ENCODE assay signal across 8 cellular contexts in the genomic region with DNA sequence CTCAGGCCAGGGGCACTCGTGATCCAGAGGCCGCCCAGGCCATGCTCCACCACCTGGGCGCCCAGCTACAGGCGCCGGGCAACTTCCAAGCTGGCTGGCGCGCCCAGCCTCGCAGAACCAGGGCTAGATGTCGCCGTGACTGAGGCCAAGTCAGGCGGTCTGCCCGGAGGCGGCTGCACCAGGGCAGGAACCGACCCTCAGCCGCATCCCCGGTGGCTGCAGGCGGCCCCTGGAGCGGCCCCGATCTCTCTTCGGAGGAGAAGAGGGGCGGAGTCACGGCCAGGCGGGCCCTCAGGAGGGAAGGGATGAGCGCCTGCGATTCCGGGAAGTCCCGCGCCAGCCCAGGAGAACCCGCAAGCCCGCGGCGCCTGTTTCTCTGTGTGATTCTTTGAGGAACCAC.
DNase-seq lines count a peak whose midpoint lies in the region; ATAC-seq and TF ChIP-seq lines count a peak whose summit lies in the region.
"Not testable (repeated sequence)": the region's sequence is repeated elsewhere in the genome, so short reads cannot be mapped to it uniquely, and the experiment has no call there.

No MANE protein-coding gene starts in this region.

- not testable (repeated sequence) for H3K9me3 ChIP-seq in adrenal gland (replicated peaks in 1 of 3); right atrium auricular region; lung (ENCODE audit: control insufficient read depth in 2 of 2, insufficient read depth in 1 of 2, low read length in 1 of 2); psoas muscle; transverse colon

- DNase-seq in Caki2 (ENCODE audit: low read depth) = peak; percentile 75
- DNase-seq in LHCN-M2 (ENCODE audit: low read depth) = peak; percentile 14
- peak; percentile 25 to 70 (median 46) for DNase-seq in adrenal gland
- DNase-seq in endothelial cell (ENCODE audit: low spot score) = peak; percentile 55
- DNase-seq in right atrium auricular region (ENCODE audit: low spot score); lung (ENCODE audit: low spot score): not testable (repeated sequence)
- DNase-seq in psoas muscle = peak in 1 of 2 donors; percentile 37
- DNase-seq in transverse colon = peak; percentile 60

- TF ChIP-seq POLR2A in adrenal gland (IDR thresholded peaks at IDR 0.05); transverse colon (IDR thresholded peaks at IDR 0.05): not testable (repeated sequence)

- H3K27me3 ChIP-seq in adrenal gland; right atrium auricular region; lung (ENCODE audit: control insufficient read depth, insufficient read depth); psoas muscle (ENCODE audit: insufficient read depth in 3 of 3, low read length in 2 of 3); transverse colon: not testable (repeated sequence)

- not testable (repeated sequence) for H3K27me3 Mint-ChIP-seq in endothelial cell (ENCODE audit: unreplicated experiment)

- H3K4me3 ChIP-seq in adrenal gland = peak overlapping the region in 2 of 4 donors; percentile 26 to 64
- peak overlapping the region; percentile 32 to 49 for H3K4me3 ChIP-seq in right atrium auricular region
- peak overlapping the region; percentile 32 for H3K4me3 ChIP-seq in lung
- H3K4me3 ChIP-seq in psoas muscle = peak overlapping the region; percentile 68
- peak overlapping the region; percentile 43 to 65 (median 50) for H3K4me3 ChIP-seq in transverse colon

- H3K4me1 Mint-ChIP-seq in endothelial cell (ENCODE audit: unreplicated experiment) = not testable (repeated sequence)

- TF ChIP-seq CTCF in adrenal gland (IDR thresholded peaks at IDR 0.05); endothelial cell (IDR thresholded peaks at IDR 0.05; ENCODE audit: unreplicated experiment); right atrium auricular region (IDR thresholded peaks at IDR 0.05); lung (IDR thresholded peaks at IDR 0.05; ENCODE audit: control extremely low read depth, extremely low read depth); psoas muscle (IDR thresholded peaks at IDR 0.05); transverse colon (IDR thresholded peaks at IDR 0.05): not testable (repeated sequence)

- H3K27ac Mint-ChIP-seq in endothelial cell (ENCODE audit: unreplicated experiment) = not testable (repeated sequence)

- in situ Hi-C loops in Caki2 (cut with HindIII; ENCODE audit: low pct_unique_long_range_greater_than_20kb, low sequenced_read_pairs); transverse colon (cut with MboI; ENCODE audit: low pct_ligation_motif_present in 1 of 4, low pct_unique_long_range_greater_than_20kb in 1 of 4, low sequenced_read_pairs in 3 of 4): not testable (repeated sequence)

- H3K36me3 Mint-ChIP-seq in endothelial cell (ENCODE audit: low read depth, unreplicated experiment) = not testable (repeated sequence)

- H3K4me1 ChIP-seq in adrenal gland (replicated peaks in 1 of 2); right atrium auricular region; lung (ENCODE audit: control insufficient read depth in 2 of 2, insufficient read depth in 2 of 2, low read length in 2 of 2); psoas muscle; transverse colon: not testable (repeated sequence)

- ATAC-seq in lung (ENCODE audit: insufficient read depth, low FRiP score); psoas muscle: not testable (repeated sequence)

- H3K36me3 ChIP-seq in adrenal gland (replicated peaks in 1 of 2); right atrium auricular region; lung (ENCODE audit: control insufficient read depth in 2 of 2, insufficient read depth in 2 of 2, low read length in 2 of 2); psoas muscle (ENCODE audit: insufficient read depth in 1 of 2, low read depth in 1 of 2); transverse colon: not testable (repeated sequence)

- not testable (repeated sequence) for H3K9me3 Mint-ChIP-seq in endothelial cell (ENCODE audit: unreplicated experiment)

- TF ChIP-seq EP300 in transverse colon (IDR thresholded peaks at IDR 0.05; ENCODE audit: low read depth) = not testable (repeated sequence)

- WGBS in adrenal gland, 4 donors = 0 to 2% (median 0%) methylated on average over 5 to 25 of the region's 32 CpGs
- 1% methylated on average over 27 to 31 of the region's 32 CpGs for WGBS in lung, 2 donors
- 1 to 3% (median 1%) methylated on average over 19 to 31 of the region's 32 CpGs for WGBS in psoas muscle, 3 donors
- WGBS in transverse colon (ENCODE audit: low coverage in 1 of 2), 2 donors = 8% methylated on average over 8 of the region's 32 CpGs; no CpG with 5 or more reads in 1 of the 2 donors

- H3K4me3 Mint-ChIP-seq in endothelial cell (ENCODE audit: unreplicated experiment) = not testable (repeated sequence)

- H3K27ac ChIP-seq in adrenal gland (peak overlapping the region in 2 of 5 donors; percentile 56 to 61), transverse colon (peak overlapping the region; percentile 12 to 72 (median 52))
- H3K27ac ChIP-seq in right atrium auricular region; lung (ENCODE audit: low read depth in 1 of 2, low read length in 1 of 2); psoas muscle: not testable (repeated sequence)

- intact Hi-C loops in adrenal gland (cut with DNase I); psoas muscle (cut with DNase I); transverse colon (cut with DNase I; ENCODE audit: low total_unique reads): not testable (repeated sequence)
